In the genomic region with DNA sequence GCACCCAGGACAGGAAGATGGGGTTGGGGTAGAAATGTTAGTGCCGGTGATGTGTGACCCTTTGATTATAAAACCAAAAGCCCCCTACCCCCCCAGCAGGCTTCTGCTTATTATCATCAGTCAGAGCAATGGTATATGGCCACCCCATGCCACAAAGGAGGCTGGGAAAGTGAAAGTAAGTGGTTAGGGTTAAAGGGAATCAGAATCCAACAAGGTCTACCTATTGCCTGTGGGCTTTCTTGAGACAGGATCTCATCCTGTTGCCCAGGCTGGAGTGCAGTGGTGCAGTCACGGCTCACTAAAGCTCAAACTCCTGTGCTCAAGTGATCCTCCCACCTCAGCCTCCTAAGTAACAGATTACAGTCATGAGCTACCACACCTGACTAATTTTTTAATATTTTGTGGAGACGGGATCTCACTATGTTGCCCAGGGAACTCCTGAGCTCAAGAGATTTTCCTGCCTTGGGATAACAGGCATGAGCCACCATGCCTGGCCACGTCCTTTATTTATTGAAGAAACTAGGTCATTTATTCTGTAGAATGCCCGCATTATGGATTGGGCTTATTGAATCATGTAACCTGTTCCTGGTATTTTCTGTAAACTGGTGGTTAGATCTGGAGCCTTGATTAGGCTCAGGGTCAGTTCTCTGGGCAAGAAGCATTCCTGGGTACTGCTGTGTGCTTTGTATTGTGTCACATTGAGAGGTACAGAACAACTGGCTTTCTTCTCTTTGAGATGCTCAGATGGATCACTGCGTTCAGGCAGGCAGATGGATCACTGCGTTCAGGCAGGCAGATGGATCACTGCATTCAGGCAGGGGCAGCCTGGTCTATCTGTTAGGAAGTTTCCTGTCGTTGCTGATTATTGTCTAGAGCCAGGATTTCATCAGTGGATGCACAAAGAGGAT, we compare ENCODE assay signal across 12 cellular contexts. TPM values are rescaled to one million over a fixed set of nuclear protein-coding genes. Genes with fewer than 3 reads are reported as not detected.
A peak's percentile ranks its signal among the peaks of the same experiment; 100 is the strongest.
DNase-seq lines count a peak whose midpoint lies in the region; ATAC-seq, FAIRE-seq and TF ChIP-seq lines count a peak whose summit lies in the region.
"Had no signal": no experiment of that assay in that cellular context is flagged by ENCODE, and none has a peak within 500 bp of the region (broad histone marks: within the 10 kb centered on the region; RNA-seq: fewer than 3 reads in every experiment).

No MANE protein-coding gene starts in this region.

- FAIRE-seq in GM12878 (lab: Jason Lieb, UNC) = no peak

- SMC1A ChIA-PET in GM12878 (lab: Charles Lee; ENCODE audit: uncharacterized antibody, unreplicated experiment) = interaction anchor here (0.6 to 1.6 kb wide), 3 partner anchors 26 to 58 kb away, joined by 3 to 6 read pairs (median 3); no protein-coding TSS in a partner anchor

- 86% methylated on average over 8 of the region's 8 CpGs for WGBS in GM12878 (ENCODE audit: insufficient coverage, insufficient replicate concordance, low lambda C conversion rate, missing lambda C conversion rate)

- in situ Hi-C loops in GM12878 (cut with MboI) = no loop called here

- POLR2A ChIA-PET in GM12878 (lab: Charles Lee) = interaction anchor here (1.1 to 1.3 kb wide), 3 partner anchors 12 to 39 kb away, joined by 3 read pairs; no protein-coding TSS in a partner anchor

- H3K4me2 ChIP-seq in GM12878 (ENCODE audit: control insufficient read depth, insufficient read depth) = 0 out of 2 replicates have a peak overlapping the region, but pooled peaks have one; percentile 30

- DNase-seq in GM12878 (ENCODE audit: low read depth, low spot score) (no peak), kidney tubule cell (ENCODE audit: low spot score) (peak; percentile 73), superior temporal gyrus (ENCODE audit: extremely low spot score) (peak; percentile 49), D341Med (ENCODE audit: low spot score) (no peak), NCI-H526 treated with DMSO at 0.1 percent for 48 hours (lab: John Stamatoyannopoulos, UW) (no peak)
- DNase-seq: activated CD4-positive, alpha-beta T cell treated with anti-CD3 and anti-CD28 coated beads, Interleukin-2, amount 10 ng/mL, durations not matched to agents 24 days and 14 days; activated gamma-delta T cell; NCI-H1092 treated with DMSO at 0.1 percent for 48 hours; NCI-H526 had no signal

- H3K9me3 ChIP-seq in KOPT-K1 (ENCODE audit: insufficient read depth, low read length, poor library complexity, severe bottlenecking) (no peaks in the 10 kb centered on the region), GM12878 (replicated peaks; ENCODE audit: control insufficient read depth, insufficient read depth, low read length) (no peaks in the 10 kb centered on the region)

- H3K36me3 ChIP-seq in KOPT-K1 (ENCODE audit: insufficient read depth, low read length) = peaks cover 53% of the 10 kb centered on the region
- peaks cover 0 to 4% of the 10 kb centered on the region in 2 experiments; a peak in 1 of 4 replicates for H3K36me3 ChIP-seq in GM12878 (ENCODE audit: control insufficient read depth in 2 of 2, insufficient read depth in 2 of 2, low read length in 1 of 2)

- BruUV-seq in GM12878 (replicated peaks; lab: Mats Ljungman, UMichigan) = no TSS peak

- H3K79me2 ChIP-seq in GM12878 (ENCODE audit: control insufficient read depth, insufficient read depth, low read length) = peaks cover 7% of the 10 kb centered on the region

- H3K27ac ChIP-seq in KOPT-K1 (ENCODE audit: low read depth, low read length, poor library complexity, severe bottlenecking) (peak overlapping the region; percentile 12), GM12878 (ENCODE audit: control insufficient read depth, insufficient read depth) (no peak overlapping the region)

- CTCF ChIA-PET in GM12878 (lab: Yijun Ruan, JAX) = interaction anchor here (0.8 to 1.5 kb wide), 3 partner anchors 10 to 103 kb away, joined by 3 read pairs; no protein-coding TSS in a partner anchor

- peaks cover 3% of the 10 kb centered on the region; the same call in 1 of the 2 replicates for H4K20me1 ChIP-seq in GM12878 (ENCODE audit: control insufficient read depth, insufficient read depth)

- no peak overlapping the region for H2AFZ ChIP-seq in GM12878 (ENCODE audit: control insufficient read depth, low read depth, low read length)

- no peak for TF ChIP-seq CTCF in GM12878 (IDR thresholded peaks at IDR 0.05 in 2 of 3, conservative IDR thresholded peaks at IDR 0.05 in 1 of 3; ENCODE audit: control insufficient read depth in 2 of 3, extremely low read depth in 1 of 3, insufficient read depth in 1 of 3, low read depth in 3 of 3, low read length in 3 of 3)

- no peaks in the 10 kb centered on the region for H3K27me3 ChIP-seq in GM12878 (replicated peaks in 1 of 2; ENCODE audit: control insufficient read depth in 2 of 2, insufficient read depth in 2 of 2, low read length in 1 of 2)

- no peak overlapping the region for H3K9ac ChIP-seq in GM12878 (ENCODE audit: control insufficient read depth, insufficient read depth, low read length)

- no peak for TF ChIP-seq POLR2A in GM12878 (IDR thresholded peaks at IDR 0.05; ENCODE audit: low read depth, low read length)

- intact Hi-C loops in GM12878 (cut with micrococcal nuclease; ENCODE audit: unreplicated experiment) = no loop called here

- no peak for TF ChIP-seq RAD21 in GM12878 (IDR thresholded peaks at IDR 0.05; ENCODE audit: insufficient read depth, low read depth, low read length)

- H3K4me3 ChIP-seq in GM12878 = no peak overlapping the region

- ATAC-seq in GM12878 = peak; percentile 57
- ATAC-seq in HG02798 (IDR thresholded peaks at IDR 0.05; ENCODE audit: poor library complexity, unreplicated experiment) = no peak
- ATAC-seq in HG03342 (IDR thresholded peaks at IDR 0.05; ENCODE audit: unreplicated experiment) = no peak

- RAD21 ChIA-PET in GM12878 (lab: Charles Lee; ENCODE audit: unreplicated experiment) = no interaction called here

- peaks cover 1% of the 10 kb centered on the region for H3K4me1 ChIP-seq in GM12878 (ENCODE audit: control insufficient read depth, insufficient read depth, low read length)

- no peak for TF ChIP-seq EP300 in GM12878 (IDR thresholded peaks at IDR 0.05; ENCODE audit: borderline replicate concordance in 1 of 2, control insufficient read depth in 1 of 2, low read depth in 2 of 2, low read length in 2 of 2)

TF ChIP-seq in GM12878, 131 proteins besides CTCF, POLR2A, EP300 and RAD21 (continues in another document):
- TF ChIP-seq IRF4 (IDR thresholded peaks at IDR 0.05; ENCODE audit: low read depth, low read length) (no peak), IRF5 (IDR thresholded peaks at IDR 0.05; ENCODE audit: borderline replicate concordance) (no peak), IRF3 (IDR thresholded peaks at IDR 0.05) (no peak), MAX (IDR thresholded peaks at IDR 0.05; ENCODE audit: low read depth, low read length) (no peak)
- TF ChIP-seq, protein P1, sequence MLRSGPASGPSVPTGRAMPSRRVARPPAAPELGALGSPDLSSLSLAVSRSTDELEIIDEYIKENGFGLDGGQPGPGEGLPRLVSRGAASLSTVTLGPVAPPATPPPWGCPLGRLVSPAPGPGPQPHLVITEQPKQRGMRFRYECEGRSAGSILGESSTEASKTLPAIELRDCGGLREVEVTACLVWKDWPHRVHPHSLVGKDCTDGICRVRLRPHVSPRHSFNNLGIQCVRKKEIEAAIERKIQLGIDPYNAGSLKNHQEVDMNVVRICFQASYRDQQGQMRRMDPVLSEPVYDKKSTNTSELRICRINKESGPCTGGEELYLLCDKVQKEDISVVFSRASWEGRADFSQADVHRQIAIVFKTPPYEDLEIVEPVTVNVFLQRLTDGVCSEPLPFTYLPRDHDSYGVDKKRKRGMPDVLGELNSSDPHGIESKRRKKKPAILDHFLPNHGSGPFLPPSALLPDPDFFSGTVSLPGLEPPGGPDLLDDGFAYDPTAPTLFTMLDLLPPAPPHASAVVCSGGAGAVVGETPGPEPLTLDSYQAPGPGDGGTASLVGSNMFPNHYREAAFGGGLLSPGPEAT (IDR thresholded peaks at IDR 0.05; ENCODE audit: low read depth) = no peak

RNA-seq across cellular contexts. Expression of gene ERGIC1, which starts 41.6 kb away (rescaled TPM):
- total RNA-seq in GM12878 (2013; cell fraction: nucleolus; rRNA removed) = 247 and 251 TPM in 2 replicates
- total RNA-seq in GM12878 (2014; rRNA removed) (77.0 and 86.2 TPM in 2 replicates), GM12878 (2014; rRNA removed; fragmentation: Illumina TruSeq; extraction: Trizol) (70.6 and 71.3 TPM in 2 replicates), GM12878 (2021) (90.0 and 97.6 TPM in 2 replicates)
- polyA plus RNA-seq in GM12878 (2011; ENCODE audit: low read depth) = 45.2 TPM
- polyA plus RNA-seq in GM12878 (2011; rRNA removed) (56.1 and 81.2 TPM in 2 replicates), GM12878 (2014; fragmentation: Illumina TruSeq; extraction: Trizol) (78.1 and 104 TPM in 2 replicates), GM12878 (2014; fragmentation: Nextera tagmentation; extraction: Ambion mirVana) (10 to 100 TPM in 1 of 2 experiments, 1 to 10 TPM in 1; 8.8 to 21.0 TPM), GM12878 (2014; rRNA removed) (88.7 and 88.8 TPM in 2 replicates), GM12878 (2016; fragmentation: Nextera tagmentation; extraction: Ambion mirVana) (10 to 100 TPM; 26.3 to 28.6 TPM)
- polyA plus RNA-seq in GM12878 (2011; cell fraction: cytosol; rRNA removed) = 110 and 117 TPM in 2 replicates
- 70.5 and 84.8 TPM in 2 replicates for polyA plus RNA-seq in GM12878 (2011; cell fraction: nucleus; rRNA removed)
- polyA plus RNA-seq in GM12878 (2012) = 72.6 and 77.3 TPM in 2 replicates
- 136 and 155 TPM in 2 replicates for polyA minus RNA-seq in GM12878 (2011; rRNA and poly(A)+ RNA removed)
- 30.7 and 37.3 TPM in 2 replicates for polyA minus RNA-seq in GM12878 (2011; cell fraction: cytosol; rRNA and poly(A)+ RNA removed)
- polyA minus RNA-seq in GM12878 (2011; cell fraction: nucleus; rRNA and poly(A)+ RNA removed) = 28.8 and 59.6 TPM in 2 replicates

Comparison
In these comparisons a context has a peak if more than half of its experiments do, and no peak if none do; other contexts are left out.
1. DNase-seq: peak in kidney tubule cell (single experiment) and superior temporal gyrus (single experiment); none in GM12878 (single experiment), D341Med (single experiment) and NCI-H526 treated with DMSO at 0.1 percent for 48 hours (single experiment).